Comparison of ENCODE assay signal across 1 cellular context in genomic region chr21:33588485-33589335, GRCh38.
TF ChIP-seq lines count a peak whose summit lies in the region.

Gene DONSON (minus strand): TSS chr21:33588684. CDS start chr21:33588641, 43 bp downstream.

TF ChIP-seq in HepG2, 621 proteins besides CTCF, POLR2A, EP300 and RAD21 (continued from another document and continues in another):
- TF ChIP-seq, protein P1, sequence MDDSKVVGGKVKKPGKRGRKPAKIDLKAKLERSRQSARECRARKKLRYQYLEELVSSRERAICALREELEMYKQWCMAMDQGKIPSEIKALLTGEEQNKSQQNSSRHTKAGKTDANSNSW (CRISPR knock-in tag; IDR thresholded peaks at IDR 0.05; ENCODE audit: borderline replicate concordance), result no peak; the same call in 1 of the 2 replicates
- TF ChIP-seq ZBTB39 (CRISPR knock-in tag; IDR thresholded peaks at IDR 0.05), result no peak
- TF ChIP-seq, protein P2, sequence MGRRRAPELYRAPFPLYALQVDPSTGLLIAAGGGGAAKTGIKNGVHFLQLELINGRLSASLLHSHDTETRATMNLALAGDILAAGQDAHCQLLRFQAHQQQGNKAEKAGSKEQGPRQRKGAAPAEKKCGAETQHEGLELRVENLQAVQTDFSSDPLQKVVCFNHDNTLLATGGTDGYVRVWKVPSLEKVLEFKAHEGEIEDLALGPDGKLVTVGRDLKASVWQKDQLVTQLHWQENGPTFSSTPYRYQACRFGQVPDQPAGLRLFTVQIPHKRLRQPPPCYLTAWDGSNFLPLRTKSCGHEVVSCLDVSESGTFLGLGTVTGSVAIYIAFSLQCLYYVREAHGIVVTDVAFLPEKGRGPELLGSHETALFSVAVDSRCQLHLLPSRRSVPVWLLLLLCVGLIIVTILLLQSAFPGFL (CRISPR knock-in tag; IDR thresholded peaks at IDR 0.05), result no peak
- TF ChIP-seq ZFAT (CRISPR knock-in tag; conservative IDR thresholded peaks at IDR 0.05), result no peak; the same call in 1 of the 2 replicates
- no peak; the same call in none of the 2 replicates for TF ChIP-seq ZNF446 (CRISPR knock-in tag; IDR thresholded peaks at IDR 0.05)
- no peak for TF ChIP-seq ZNF879 (CRISPR knock-in tag; IDR thresholded peaks at IDR 0.05)
- no peak for TF ChIP-seq ZNF260 (CRISPR knock-in tag; IDR thresholded peaks at IDR 0.05; ENCODE audit: borderline replicate concordance, low read depth)
- peak; percentile 75 for TF ChIP-seq DMAP1 (CRISPR knock-in tag; IDR thresholded peaks at IDR 0.05)
- no peak; the same call in 1 of the 2 replicates for TF ChIP-seq SP5 (CRISPR knock-in tag; IDR thresholded peaks at IDR 0.05; ENCODE audit: borderline replicate concordance, low read depth)
- no peak for TF ChIP-seq ZNF430 (CRISPR knock-in tag; IDR thresholded peaks at IDR 0.05)
- TF ChIP-seq ZNF354B (CRISPR knock-in tag; IDR thresholded peaks at IDR 0.05), result no peak
- no peak for TF ChIP-seq ZNF513 (CRISPR knock-in tag; conservative IDR thresholded peaks at IDR 0.05)
- no peak for TF ChIP-seq ATF5 (CRISPR knock-in tag; IDR thresholded peaks at IDR 0.05; ENCODE audit: low read depth)
- TF ChIP-seq, protein P3, sequence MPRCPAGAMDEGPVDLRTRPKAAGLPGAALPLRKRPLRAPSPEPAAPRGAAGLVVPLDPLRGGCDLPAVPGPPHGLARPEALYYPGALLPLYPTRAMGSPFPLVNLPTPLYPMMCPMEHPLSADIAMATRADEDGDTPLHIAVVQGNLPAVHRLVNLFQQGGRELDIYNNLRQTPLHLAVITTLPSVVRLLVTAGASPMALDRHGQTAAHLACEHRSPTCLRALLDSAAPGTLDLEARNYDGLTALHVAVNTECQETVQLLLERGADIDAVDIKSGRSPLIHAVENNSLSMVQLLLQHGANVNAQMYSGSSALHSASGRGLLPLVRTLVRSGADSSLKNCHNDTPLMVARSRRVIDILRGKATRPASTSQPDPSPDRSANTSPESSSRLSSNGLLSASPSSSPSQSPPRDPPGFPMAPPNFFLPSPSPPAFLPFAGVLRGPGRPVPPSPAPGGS (CRISPR knock-in tag; IDR thresholded peaks at IDR 0.05), result peak; percentile 83; the same call in 1 of the 2 replicates
- TF ChIP-seq, protein P4, sequence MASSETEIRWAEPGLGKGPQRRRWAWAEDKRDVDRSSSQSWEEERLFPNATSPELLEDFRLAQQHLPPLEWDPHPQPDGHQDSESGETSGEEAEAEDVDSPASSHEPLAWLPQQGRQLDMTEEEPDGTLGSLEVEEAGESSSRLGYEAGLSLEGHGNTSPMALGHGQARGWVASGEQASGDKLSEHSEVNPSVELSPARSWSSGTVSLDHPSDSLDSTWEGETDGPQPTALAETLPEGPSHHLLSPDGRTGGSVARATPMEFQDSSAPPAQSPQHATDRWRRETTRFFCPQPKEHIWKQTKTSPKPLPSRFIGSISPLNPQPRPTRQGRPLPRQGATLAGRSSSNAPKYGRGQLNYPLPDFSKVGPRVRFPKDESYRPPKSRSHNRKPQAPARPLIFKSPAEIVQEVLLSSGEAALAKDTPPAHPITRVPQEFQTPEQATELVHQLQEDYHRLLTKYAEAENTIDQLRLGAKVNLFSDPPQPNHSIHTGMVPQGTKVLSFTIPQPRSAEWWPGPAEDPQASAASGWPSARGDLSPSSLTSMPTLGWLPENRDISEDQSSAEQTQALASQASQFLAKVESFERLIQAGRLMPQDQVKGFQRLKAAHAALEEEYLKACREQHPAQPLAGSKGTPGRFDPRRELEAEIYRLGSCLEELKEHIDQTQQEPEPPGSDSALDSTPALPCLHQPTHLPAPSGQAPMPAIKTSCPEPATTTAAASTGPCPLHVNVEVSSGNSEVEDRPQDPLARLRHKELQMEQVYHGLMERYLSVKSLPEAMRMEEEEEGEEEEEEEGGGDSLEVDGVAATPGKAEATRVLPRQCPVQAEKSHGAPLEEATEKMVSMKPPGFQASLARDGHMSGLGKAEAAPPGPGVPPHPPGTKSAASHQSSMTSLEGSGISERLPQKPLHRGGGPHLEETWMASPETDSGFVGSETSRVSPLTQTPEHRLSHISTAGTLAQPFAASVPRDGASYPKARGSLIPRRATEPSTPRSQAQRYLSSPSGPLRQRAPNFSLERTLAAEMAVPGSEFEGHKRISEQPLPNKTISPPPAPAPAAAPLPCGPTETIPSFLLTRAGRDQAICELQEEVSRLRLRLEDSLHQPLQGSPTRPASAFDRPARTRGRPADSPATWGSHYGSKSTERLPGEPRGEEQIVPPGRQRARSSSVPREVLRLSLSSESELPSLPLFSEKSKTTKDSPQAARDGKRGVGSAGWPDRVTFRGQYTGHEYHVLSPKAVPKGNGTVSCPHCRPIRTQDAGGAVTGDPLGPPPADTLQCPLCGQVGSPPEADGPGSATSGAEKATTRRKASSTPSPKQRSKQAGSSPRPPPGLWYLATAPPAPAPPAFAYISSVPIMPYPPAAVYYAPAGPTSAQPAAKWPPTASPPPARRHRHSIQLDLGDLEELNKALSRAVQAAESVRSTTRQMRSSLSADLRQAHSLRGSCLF (CRISPR knock-in tag; IDR thresholded peaks at IDR 0.05; ENCODE audit: borderline replicate concordance), result no peak
- TF ChIP-seq U2AF1 (optimal IDR thresholded peaks at IDR 0.05; ENCODE audit: low read depth, low read length), result no peak
- TF ChIP-seq, protein P5, sequence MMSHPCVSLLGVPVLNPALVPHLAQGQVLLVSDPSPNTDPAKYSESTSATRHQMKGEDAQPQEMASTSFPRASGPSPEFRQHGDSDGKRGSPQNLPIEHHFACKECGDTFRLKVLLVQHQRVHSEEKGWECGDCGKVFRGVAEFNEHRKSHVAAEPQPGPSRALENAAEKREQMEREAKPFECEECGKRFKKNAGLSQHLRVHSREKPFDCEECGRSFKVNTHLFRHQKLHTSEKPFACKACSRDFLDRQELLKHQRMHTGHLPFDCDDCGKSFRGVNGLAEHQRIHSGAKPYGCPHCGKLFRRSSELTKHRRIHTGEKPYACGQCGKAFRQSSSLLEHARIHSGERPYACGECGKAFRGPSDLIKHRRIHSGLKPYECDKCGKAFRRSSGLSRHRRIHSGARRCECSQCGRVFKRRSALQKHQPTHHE (CRISPR knock-in tag; IDR thresholded peaks at IDR 0.05; ENCODE audit: borderline replicate concordance), result no peak
- no peak for TF ChIP-seq MAFG (CRISPR knock-in tag; IDR thresholded peaks at IDR 0.05)
- TF ChIP-seq HOXA3 (CRISPR knock-in tag; IDR thresholded peaks at IDR 0.05), result peak; percentile 76
- no peak for TF ChIP-seq CBX2 (IDR thresholded peaks at IDR 0.05; ENCODE audit: low read depth, low read length)
- no peak for TF ChIP-seq CBX2 (CRISPR knock-in tag; IDR thresholded peaks at IDR 0.05; ENCODE audit: low read depth)
- no peak for TF ChIP-seq ZNF276 (CRISPR knock-in tag; IDR thresholded peaks at IDR 0.05; ENCODE audit: low read depth)
- TF ChIP-seq HMG20A (CRISPR knock-in tag; IDR thresholded peaks at IDR 0.05; ENCODE audit: borderline replicate concordance), result no peak
- TF ChIP-seq TFE3 (CRISPR knock-in tag; IDR thresholded peaks at IDR 0.05), result no peak
- no peak for TF ChIP-seq GLI4 (CRISPR knock-in tag; IDR thresholded peaks at IDR 0.05; ENCODE audit: borderline replicate concordance)
- TF ChIP-seq FOXA1 (IDR thresholded peaks at IDR 0.05), result no peak
- 0 out of 2 replicates have a peak, but pooled peaks have one; percentile 3 for TF ChIP-seq FOXA1 (CRISPR knock-in tag; IDR thresholded peaks at IDR 0.05)
- TF ChIP-seq SMAD3 (CRISPR knock-in tag; IDR thresholded peaks at IDR 0.05), result 0 out of 2 replicates have a peak, but pooled peaks have one; percentile 14
- no peak for TF ChIP-seq ZEB1 (IDR thresholded peaks at IDR 0.05; ENCODE audit: insufficient replicate concordance, low read depth)
- TF ChIP-seq, protein P6, sequence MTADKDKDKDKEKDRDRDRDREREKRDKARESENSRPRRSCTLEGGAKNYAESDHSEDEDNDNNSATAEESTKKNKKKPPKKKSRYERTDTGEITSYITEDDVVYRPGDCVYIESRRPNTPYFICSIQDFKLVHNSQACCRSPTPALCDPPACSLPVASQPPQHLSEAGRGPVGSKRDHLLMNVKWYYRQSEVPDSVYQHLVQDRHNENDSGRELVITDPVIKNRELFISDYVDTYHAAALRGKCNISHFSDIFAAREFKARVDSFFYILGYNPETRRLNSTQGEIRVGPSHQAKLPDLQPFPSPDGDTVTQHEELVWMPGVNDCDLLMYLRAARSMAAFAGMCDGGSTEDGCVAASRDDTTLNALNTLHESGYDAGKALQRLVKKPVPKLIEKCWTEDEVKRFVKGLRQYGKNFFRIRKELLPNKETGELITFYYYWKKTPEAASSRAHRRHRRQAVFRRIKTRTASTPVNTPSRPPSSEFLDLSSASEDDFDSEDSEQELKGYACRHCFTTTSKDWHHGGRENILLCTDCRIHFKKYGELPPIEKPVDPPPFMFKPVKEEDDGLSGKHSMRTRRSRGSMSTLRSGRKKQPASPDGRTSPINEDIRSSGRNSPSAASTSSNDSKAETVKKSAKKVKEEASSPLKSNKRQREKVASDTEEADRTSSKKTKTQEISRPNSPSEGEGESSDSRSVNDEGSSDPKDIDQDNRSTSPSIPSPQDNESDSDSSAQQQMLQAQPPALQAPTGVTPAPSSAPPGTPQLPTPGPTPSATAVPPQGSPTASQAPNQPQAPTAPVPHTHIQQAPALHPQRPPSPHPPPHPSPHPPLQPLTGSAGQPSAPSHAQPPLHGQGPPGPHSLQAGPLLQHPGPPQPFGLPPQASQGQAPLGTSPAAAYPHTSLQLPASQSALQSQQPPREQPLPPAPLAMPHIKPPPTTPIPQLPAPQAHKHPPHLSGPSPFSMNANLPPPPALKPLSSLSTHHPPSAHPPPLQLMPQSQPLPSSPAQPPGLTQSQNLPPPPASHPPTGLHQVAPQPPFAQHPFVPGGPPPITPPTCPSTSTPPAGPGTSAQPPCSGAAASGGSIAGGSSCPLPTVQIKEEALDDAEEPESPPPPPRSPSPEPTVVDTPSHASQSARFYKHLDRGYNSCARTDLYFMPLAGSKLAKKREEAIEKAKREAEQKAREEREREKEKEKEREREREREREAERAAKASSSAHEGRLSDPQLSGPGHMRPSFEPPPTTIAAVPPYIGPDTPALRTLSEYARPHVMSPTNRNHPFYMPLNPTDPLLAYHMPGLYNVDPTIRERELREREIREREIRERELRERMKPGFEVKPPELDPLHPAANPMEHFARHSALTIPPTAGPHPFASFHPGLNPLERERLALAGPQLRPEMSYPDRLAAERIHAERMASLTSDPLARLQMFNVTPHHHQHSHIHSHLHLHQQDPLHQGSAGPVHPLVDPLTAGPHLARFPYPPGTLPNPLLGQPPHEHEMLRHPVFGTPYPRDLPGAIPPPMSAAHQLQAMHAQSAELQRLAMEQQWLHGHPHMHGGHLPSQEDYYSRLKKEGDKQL (CRISPR knock-in tag; IDR thresholded peaks at IDR 0.05; ENCODE audit: low read depth), result no peak
- no peak for TF ChIP-seq ZNF841 (CRISPR knock-in tag; IDR thresholded peaks at IDR 0.05; ENCODE audit: borderline replicate concordance)
- peak; percentile 77; the same call in 1 of the 2 replicates for TF ChIP-seq ZNF737 (CRISPR knock-in tag; IDR thresholded peaks at IDR 0.05; ENCODE audit: borderline replicate concordance)
- no peak for TF ChIP-seq ZNF326 (CRISPR knock-in tag; IDR thresholded peaks at IDR 0.05; ENCODE audit: borderline replicate concordance)
- TF ChIP-seq ZNF224 (CRISPR knock-in tag; IDR thresholded peaks at IDR 0.05), result peak; percentile 79; the same call in 1 of the 2 replicates
